Comparison of ENCODE assay signal across 31 cellular contexts in the genomic region with DNA sequence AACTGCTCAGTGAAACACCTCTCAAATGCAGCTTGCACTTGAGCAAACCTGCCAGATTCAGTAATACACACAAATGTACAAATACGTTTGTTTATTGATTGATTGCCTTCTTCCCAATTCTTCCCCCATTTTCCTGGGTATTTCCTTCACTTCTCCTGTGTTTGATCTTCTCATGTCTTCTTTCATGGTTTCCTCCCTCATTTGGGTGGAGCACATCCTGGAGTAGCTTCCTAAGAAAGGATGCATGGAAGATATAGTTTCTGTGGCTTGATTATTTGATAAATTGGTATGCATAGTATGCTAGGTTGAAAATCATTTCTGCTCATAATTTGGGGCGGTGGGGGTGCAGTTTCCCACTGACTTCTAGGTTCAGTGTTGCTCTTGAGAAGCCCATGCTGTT. TPM values are rescaled to one million over a fixed set of nuclear protein-coding genes. Genes with fewer than 3 reads are reported as not detected.
"Had no signal": no experiment of that assay in that cellular context is flagged by ENCODE, and none has a peak within 500 bp of the region (broad histone marks: within the 10 kb centered on the region; RNA-seq: fewer than 3 reads in every experiment).

No MANE protein-coding gene starts in this region.

- DNase-seq: natural killer cell; occipital lobe; ovary; posterior cingulate gyrus; psoas muscle; right cardiac atrium; right lobe of liver; sigmoid colon; small intestine; stimulated activated CD4-positive, alpha-beta T cell treated with anti-CD3 and anti-CD28 coated beads, Interleukin-15, amount 100 ng/mL, for 24 hours; stimulated activated CD4-positive, alpha-beta T cell treated with anti-CD3 and anti-CD28 coated beads, Interleukin-2, amount 100 ng/mL, for 24 hours; stimulated activated CD4-positive, alpha-beta T cell treated with anti-CD3 and anti-CD28 coated beads, Interleukin-2, amount 100 ng/mL, for 48 hours; stimulated activated CD4-positive, alpha-beta T cell treated with anti-CD3 and anti-CD28 coated beads, Interleukin-4, amount 100 ng/mL, for 24 hours; stimulated activated naive B cell treated with anti-CD40 and anti-IgM and Interleukin-4, amounts not matched to agents 10 μg/mL and 1 μg/mL and 100 μg/mL, for 72 hours; stimulated activated naive CD4-positive, alpha-beta T cell treated with Interleukin-2 at 50 U/mL for 16 hours; stomach; thyroid gland; trophoblast cell; upper lobe of left lung had no signal

- H3K4me3 ChIP-seq: neural progenitor cell, ovary, psoas muscle, right lobe of liver, sigmoid colon, stomach, thoracic aorta, thyroid gland, tibial nerve, upper lobe of left lung, vagina had no signal

- ATAC-seq: natural killer cell; psoas muscle; right cardiac atrium; right lobe of liver; stimulated activated effector memory CD8-positive, alpha-beta T cell treated with anti-CD3 and anti-CD28 coated beads, Interleukin-12 subunit alpha, Interleukin-12 subunit beta, amount 100 ng/mL, for 72 hours; stimulated activated naive B cell treated with anti-CD40 and anti-IgM and Interleukin-4, amounts not matched to agents 10 μg/mL and 1 μg/mL and 100 μg/mL, for 72 hours had no signal

- H3K4me3 Mint-ChIP-seq: natural killer cell; nephron; neural progenitor cell; stimulated activated effector memory CD8-positive, alpha-beta T cell treated with anti-CD3 and anti-CD28 coated beads, Interleukin-12 subunit alpha, Interleukin-12 subunit beta, amount 100 ng/mL, for 72 hours; stimulated activated naive B cell treated with anti-CD40 and anti-IgM and Interleukin-4, amounts not matched to agents 10 μg/mL and 1 μg/mL and 100 μg/mL, for 72 hours; stimulated activated naive CD8-positive, alpha-beta T cell treated with anti-CD3 and anti-CD28 coated beads, Interleukin-15, Interleukin-2, amounts not matched to agents 100 ng/mL and 50 ng/mL, for 24 hours had no signal

- H3K9me3 ChIP-seq: right lobe of liver, thoracic aorta, thyroid gland had no signal

- H3K27ac Mint-ChIP-seq: natural killer cell; nephron; neural progenitor cell; progenitor cell of endocrine pancreas; stimulated activated effector memory CD8-positive, alpha-beta T cell treated with anti-CD3 and anti-CD28 coated beads, Interleukin-12 subunit alpha, Interleukin-12 subunit beta, amount 100 ng/mL, for 72 hours; stimulated activated naive B cell treated with anti-CD40 and anti-IgM and Interleukin-4, amounts not matched to agents 10 μg/mL and 1 μg/mL and 100 μg/mL, for 72 hours; stimulated activated naive CD8-positive, alpha-beta T cell treated with anti-CD3 and anti-CD28 coated beads, Interleukin-15, Interleukin-2, amounts not matched to agents 100 ng/mL and 50 ng/mL, for 24 hours had no signal

- H2AFZ ChIP-seq: neural progenitor cell, parathyroid adenoma had no signal

- H3K79me2 ChIP-seq: parathyroid adenoma had no signal

- H3K4me1 ChIP-seq: neural progenitor cell had no signal

- H3K27me3 ChIP-seq: ovary, right lobe of liver, thyroid gland, upper lobe of left lung, vagina had no signal

- H3K4me1 Mint-ChIP-seq: nephron had no signal

- H3K36me3 ChIP-seq: neural progenitor cell, ovary, right lobe of liver, sigmoid colon, stomach, thoracic aorta, thyroid gland, tibial nerve, upper lobe of left lung, vagina had no signal

- H3K36me3 Mint-ChIP-seq: natural killer cell; neural progenitor cell; stimulated activated effector memory CD8-positive, alpha-beta T cell treated with anti-CD3 and anti-CD28 coated beads, Interleukin-12 subunit alpha, Interleukin-12 subunit beta, amount 100 ng/mL, for 72 hours; stimulated activated naive B cell treated with anti-CD40 and anti-IgM and Interleukin-4, amounts not matched to agents 10 μg/mL and 1 μg/mL and 100 μg/mL, for 72 hours had no signal

- H3K27ac ChIP-seq: neural progenitor cell, ovary, parathyroid adenoma, psoas muscle, right lobe of liver, sigmoid colon, stomach, thoracic aorta, thyroid gland, tibial nerve, upper lobe of left lung, vagina had no signal

- FAIRE-seq: small intestine, urothelium cell line had no signal

- H3K4me2 ChIP-seq: neural progenitor cell had no signal

- H3K9ac ChIP-seq: neural progenitor cell, parathyroid adenoma had no signal

RNA-seq across cellular contexts. Expression of a gene that starts 28.8 kb away (rescaled TPM):
- total RNA-seq: natural killer cell, osteoblast, skeletal muscle tissue, thoracic aorta had no signal
